ENCODE assay signal across 21 cellular contexts in the genomic region with DNA sequence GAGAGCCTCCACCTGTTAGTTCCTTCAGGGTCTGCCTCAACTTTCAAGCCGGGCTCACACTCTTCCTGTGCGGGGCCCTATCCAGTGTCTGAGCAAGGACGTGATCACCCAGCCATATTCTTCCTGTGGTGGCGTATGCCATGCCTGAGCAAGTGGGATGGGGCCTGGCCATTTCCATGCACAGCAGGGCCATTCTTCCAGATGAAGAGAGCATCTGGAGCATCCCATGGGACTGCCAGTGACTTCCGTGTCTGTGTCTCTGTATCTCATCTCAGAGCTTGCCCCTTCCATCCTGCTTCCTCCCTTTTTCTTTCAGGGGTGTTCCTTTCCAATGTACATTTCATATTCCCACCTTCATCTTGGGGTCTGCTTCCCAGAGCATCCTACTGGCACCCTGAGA. TPM values are rescaled to one million over a fixed set of nuclear protein-coding genes. Genes with fewer than 3 reads are reported as not detected.
DNase-seq lines count a peak whose midpoint lies in the region; ATAC-seq and TF ChIP-seq lines count a peak whose summit lies in the region.
"Had no signal": no experiment of that assay in that cellular context is flagged by ENCODE, and none has a peak within 500 bp of the region (broad histone marks: within the 10 kb centered on the region; RNA-seq: fewer than 3 reads in every experiment).

No MANE protein-coding gene starts in this region.

- no peak overlapping the region for H3K9ac ChIP-seq in IMR-90 (ENCODE audit: low read depth, low read length)

- H3K4me2 ChIP-seq in IMR-90 (ENCODE audit: low read depth, low read length), result no peak overlapping the region
- H3K4me2 ChIP-seq in osteoblast (ENCODE audit: insufficient read depth, low read length), result no peak overlapping the region

- no peak overlapping the region for H2BK20ac ChIP-seq in IMR-90 (ENCODE audit: low read depth, low read length)

- dilution Hi-C loops in IMR-90 (cut with HindIII; ENCODE audit: low sequenced_read_pairs, unreplicated experiment), result no loop called here

- H3K27ac ChIP-seq in IMR-90 (ENCODE audit: insufficient read depth, low read length) (no peak overlapping the region), osteoblast (ENCODE audit: low read depth, low read length) (no peak overlapping the region)

- H2AK9ac ChIP-seq in IMR-90 (replicated peaks; ENCODE audit: low read depth, low read length, poor library complexity), result peak overlapping the region; percentile 47

- H2BK5ac ChIP-seq in IMR-90 (ENCODE audit: low read depth, low read length, poor library complexity, severe bottlenecking), result no peak overlapping the region

- H3K27me3 Mint-ChIP-seq in glutamatergic neuron (ENCODE audit: unreplicated experiment), result peaks cover 6% of the 10 kb centered on the region
- H3K27me3 Mint-ChIP-seq in stimulated activated memory B cell treated with anti-CD40 and anti-IgM and Interleukin-4, amounts not matched to agents 10 μg/mL and 1 μg/mL and 100 μg/mL, for 72 hours, result no peaks in the 10 kb centered on the region
- peaks cover 6% of the 10 kb centered on the region for H3K27me3 Mint-ChIP-seq in type B pancreatic cell

- POLR2A ChIA-PET in IMR-90 (lab: Charles Lee; ENCODE audit: unreplicated experiment), result no interaction called here

- H3K9me1 ChIP-seq in IMR-90 (ENCODE audit: insufficient read depth, low read length), result peaks cover 3% of the 10 kb centered on the region

- H2BK120ac ChIP-seq in IMR-90 (ENCODE audit: low read depth, low read length), result peak overlapping the region; percentile 6

- TF ChIP-seq RAD21 in IMR-90 (IDR thresholded peaks at IDR 0.05; ENCODE audit: low read length), result no peak

- no peak overlapping the region for H3K4me3 ChIP-seq in BE2C (ENCODE audit: low read depth, low read length)
- no peak overlapping the region for H3K4me3 ChIP-seq in IMR-90 (ENCODE audit: insufficient read depth, low read depth, low read length)
- no peak overlapping the region for H3K4me3 ChIP-seq in osteoblast (ENCODE audit: insufficient read depth, low read length)

- H3K4me1 Mint-ChIP-seq in glutamatergic neuron (ENCODE audit: low read depth, unreplicated experiment) (peaks cover 37% of the 10 kb centered on the region), type B pancreatic cell (ENCODE audit: unreplicated experiment) (peaks cover 8% of the 10 kb centered on the region)
- no peaks in the 10 kb centered on the region for H3K4me1 Mint-ChIP-seq in stimulated activated memory B cell treated with anti-CD40 and anti-IgM and Interleukin-4, amounts not matched to agents 10 μg/mL and 1 μg/mL and 100 μg/mL, for 72 hours
- H3K4me1 Mint-ChIP-seq: CD14-positive monocyte had no signal

- no peaks in the 10 kb centered on the region for H4K20me1 ChIP-seq in IMR-90 (ENCODE audit: insufficient read depth, low read length)
- H4K20me1 ChIP-seq in osteoblast (ENCODE audit: insufficient read depth, low read length), result no peaks in the 10 kb centered on the region

- no peak overlapping the region for H3K23ac ChIP-seq in IMR-90 (ENCODE audit: low read depth, low read length)

- no peaks in the 10 kb centered on the region for H3K36me3 Mint-ChIP-seq in glutamatergic neuron (ENCODE audit: unreplicated experiment)
- no peaks in the 10 kb centered on the region for H3K36me3 Mint-ChIP-seq in stimulated activated memory B cell treated with anti-CD40 and anti-IgM and Interleukin-4, amounts not matched to agents 10 μg/mL and 1 μg/mL and 100 μg/mL, for 72 hours
- no peaks in the 10 kb centered on the region for H3K36me3 Mint-ChIP-seq in type B pancreatic cell
- H3K36me3 Mint-ChIP-seq: CD14-positive monocyte; CD8-positive, alpha-beta memory T cell had no signal

- H3K4me3 Mint-ChIP-seq in glutamatergic neuron (ENCODE audit: unreplicated experiment) (peak overlapping the region; percentile 58), type B pancreatic cell (no peak overlapping the region)
- no peak overlapping the region for H3K4me3 Mint-ChIP-seq in stimulated activated memory B cell treated with anti-CD40 and anti-IgM and Interleukin-4, amounts not matched to agents 10 μg/mL and 1 μg/mL and 100 μg/mL, for 72 hours
- H3K4me3 Mint-ChIP-seq: CD14-positive monocyte had no signal

- no peaks in the 10 kb centered on the region for H3K36me3 ChIP-seq in BE2C
- no peaks in the 10 kb centered on the region for H3K36me3 ChIP-seq in IMR-90 (ENCODE audit: control insufficient read depth, insufficient read depth, low read length)
- H3K36me3 ChIP-seq in osteoblast (ENCODE audit: insufficient read depth, low read length), result no peaks in the 10 kb centered on the region

- TF ChIP-seq CTCF in BE2C (IDR thresholded peaks at IDR 0.05; ENCODE audit: low read depth, low read length) (0 out of 2 replicates have a peak, but pooled peaks have one; percentile 1), IMR-90 (conservative IDR thresholded peaks at IDR 0.05; ENCODE audit: low read depth, low read length) (no peak), glutamatergic neuron (IDR thresholded peaks at IDR 0.05; ENCODE audit: partially characterized antibody, unreplicated experiment) (no peak), osteoblast (IDR thresholded peaks at IDR 0.05; ENCODE audit: extremely low read depth, low read depth, low read length) (no peak), type B pancreatic cell (conservative IDR thresholded peaks at IDR 0.05) (no peak)

- ATAC-seq in IMR-90 (ENCODE audit: low read depth), result no peak
- ATAC-seq in stimulated activated memory B cell treated with anti-CD40 and anti-IgM and Interleukin-4, amounts not matched to agents 10 μg/mL and 1 μg/mL and 100 μg/mL, for 72 hours, result no peak
- ATAC-seq: PC-3 had no signal

- no TSS peak for BruUV-seq in IMR-90 (replicated peaks; lab: Mats Ljungman, UMichigan)

- H3K79me1 ChIP-seq in IMR-90 (ENCODE audit: low read depth in 1 of 2, low read length in 2 of 2), result no peaks in the 10 kb centered on the region

- H3K4ac ChIP-seq in IMR-90 (ENCODE audit: low read depth, low read length), result no peak overlapping the region

- H3K9me3 Mint-ChIP-seq in glutamatergic neuron (ENCODE audit: unreplicated experiment) (peaks cover 7% of the 10 kb centered on the region), type B pancreatic cell (no peaks in the 10 kb centered on the region)
- peaks cover 2% of the 10 kb centered on the region for H3K9me3 Mint-ChIP-seq in stimulated activated memory B cell treated with anti-CD40 and anti-IgM and Interleukin-4, amounts not matched to agents 10 μg/mL and 1 μg/mL and 100 μg/mL, for 72 hours
- H3K9me3 Mint-ChIP-seq: CD8-positive, alpha-beta memory T cell had no signal

- peak overlapping the region; percentile 62 for H2AK5ac ChIP-seq in IMR-90 (ENCODE audit: low read depth, low read length)

- CTCF ChIA-PET in IMR-90 (lab: Yijun Ruan, JAX), result no interaction called here

- no peaks in the 10 kb centered on the region for H3K9me3 ChIP-seq in BE2C
- no peaks in the 10 kb centered on the region for H3K9me3 ChIP-seq in IMR-90 (ENCODE audit: control insufficient read depth, insufficient read depth, low read length)
- H3K9me3 ChIP-seq in osteoblast (ENCODE audit: low read depth, low read length), result no peaks in the 10 kb centered on the region

- intact Hi-C loops in IMR-90 (cut with micrococcal nuclease), result no loop called here

- no peak overlapping the region for H3K18ac ChIP-seq in IMR-90 (ENCODE audit: low read depth, low read length)

- H3K27me3 ChIP-seq in BE2C (no peaks in the 10 kb centered on the region), IMR-90 (ENCODE audit: control insufficient read depth, insufficient read depth, low read length) (no peaks in the 10 kb centered on the region), osteoblast (ENCODE audit: insufficient read depth, low read length) (no peaks in the 10 kb centered on the region)

- H2BK15ac ChIP-seq in IMR-90 (ENCODE audit: low read depth, low read length), result 0 out of 3 replicates have a peak overlapping the region, but pooled peaks have one; percentile 54

- in situ Hi-C loops in IMR-90 (cut with MboI; ENCODE audit: low sequenced_read_pairs), result loop anchor here (25.0 kb wide), 1 partner anchor 980 kb away; no protein-coding TSS in a partner anchor

- no peak overlapping the region for H4K8ac ChIP-seq in IMR-90 (ENCODE audit: low read depth in 2 of 2, low read length in 2 of 2)

- TF ChIP-seq POLR2A in IMR-90 (IDR thresholded peaks at IDR 0.05; ENCODE audit: low read depth, low read length), result no peak

- no peaks in the 10 kb centered on the region for H3K79me2 ChIP-seq in osteoblast (ENCODE audit: insufficient read depth, low read length)

- WGBS in IMR-90 (ENCODE audit: extremely low coverage in 2 of 2, insufficient read length in 1 of 2), 2 experiments, result 96% methylated on average over 5 of the region's 5 CpGs; no CpG with 5 or more reads in 1 of the 2 experiments

- DNase-seq in BE2C, result peak; percentile 81
- no peak for DNase-seq in IMR-90
- DNase-seq in glutamatergic neuron, result peak; percentile 53
- no peak for DNase-seq in osteoblast (ENCODE audit: insufficient read length, low spot score, missing footprints)
- no peak for DNase-seq in type B pancreatic cell (ENCODE audit: extremely low spot score, unreplicated experiment)
- no peak for DNase-seq in activated CD4-positive, alpha-beta T cell treated with anti-CD3 and anti-CD28 coated beads for 4 hours
- DNase-seq: AML-193; CD8-positive, alpha-beta memory T cell; DMS153; DND-41; Karpas-422; NCI-H1092 treated with DMSO at 0.1 percent for 48 hours; NCI-H1436; NCI-H187; NCI-H2081 treated with DMSO at 0.1 percent for 48 hours; NCI-H774; NK-92 treated with Interleukin-12 subunit alpha and Interleukin-12 subunit beta, amount 100 ng/mL, for 24 hours; PC-3 had no signal

- H2AFZ ChIP-seq in IMR-90 (replicated peaks; ENCODE audit: low read length, poor library complexity), result peak overlapping the region; percentile 5
- H2AFZ ChIP-seq in osteoblast (ENCODE audit: low read length), result peak overlapping the region; percentile 1

- H3K56ac ChIP-seq in IMR-90 (ENCODE audit: extremely low read depth, insufficient read depth, low read length), result no peak overlapping the region

- no peak overlapping the region; the same call in 1 of the 2 replicates for H3K14ac ChIP-seq in IMR-90 (replicated peaks; ENCODE audit: low read depth, low read length)

- peaks cover 25% of the 10 kb centered on the region for H3K4me1 ChIP-seq in BE2C
- H3K4me1 ChIP-seq in IMR-90 (ENCODE audit: control insufficient read depth, insufficient read depth, low read length), result peaks cover 7% of the 10 kb centered on the region
- H3K4me1 ChIP-seq in osteoblast (ENCODE audit: insufficient read depth, low read length), result peaks cover 24% of the 10 kb centered on the region

- no peak overlapping the region for H4K5ac ChIP-seq in IMR-90 (ENCODE audit: low read depth, low read length)

- peak overlapping the region; percentile 95 for H3K27ac Mint-ChIP-seq in glutamatergic neuron (ENCODE audit: unreplicated experiment)
- H3K27ac Mint-ChIP-seq in stimulated activated memory B cell treated with anti-CD40 and anti-IgM and Interleukin-4, amounts not matched to agents 10 μg/mL and 1 μg/mL and 100 μg/mL, for 72 hours, result no peak overlapping the region
- no peak overlapping the region for H3K27ac Mint-ChIP-seq in type B pancreatic cell
- H3K27ac Mint-ChIP-seq: CD8-positive, alpha-beta memory T cell had no signal

- no peak overlapping the region; the same call in 1 of the 2 replicates for H4K91ac ChIP-seq in IMR-90 (ENCODE audit: insufficient read depth, low read depth, low read length)

RNA-seq across cellular contexts. Expression of gene SCG2, which starts 20.2 kb away (rescaled TPM):
- 592 TPM for polyA plus RNA-seq in BE2C (2012; ENCODE audit: insufficient read depth, insufficient read length, low read depth)
- total RNA-seq in IMR-90 (2012; rRNA removed), result 0.36 and 0.56 TPM in 2 replicates
- 0.26 and 0.46 TPM in 2 replicates for polyA plus RNA-seq in IMR-90 (2012; rRNA removed)
- polyA plus RNA-seq in IMR-90 (2012; cell fraction: cytosol; rRNA removed), result 0.13 and 0.14 TPM in 2 replicates
- 0.08 and 1.2 TPM in 2 replicates for polyA plus RNA-seq in IMR-90 (2012; cell fraction: nucleus; rRNA removed; ENCODE audit: low replicate concordance)
- total RNA-seq in glutamatergic neuron (ENCODE audit: unreplicated experiment), result 38.7 TPM
- total RNA-seq in osteoblast, result 2.2 and 2.4 TPM in 2 replicates
- total RNA-seq in type B pancreatic cell (ENCODE audit: low replicate concordance), result 75.1 and 347 TPM in 2 replicates
- total RNA-seq: CD8-positive, alpha-beta memory T cell; HT-29 had no signal
- polyA plus RNA-seq: CD14-positive monocyte; CD8-positive, alpha-beta memory T cell had no signal

Comparison
In these comparisons a context has a peak if more than half of its experiments do, and no peak if none do; other contexts are left out.
1. DNase-seq: peak in BE2C (single experiment) and glutamatergic neuron (single experiment); none in IMR-90 (single experiment), osteoblast (single experiment), type B pancreatic cell (single experiment) and activated CD4-positive, alpha-beta T cell treated with anti-CD3 and anti-CD28 coated beads for 4 hours (0 of 2).
2. RNA of gene SCG2, which starts 20.2 kb away (total RNA-seq): 75.1 to 347 TPM in type B pancreatic cell and 38.7 TPM in glutamatergic neuron (single experiment); 2.2 to 2.4 TPM in osteoblast and 0.36 to 0.56 TPM in IMR-90; every median in the first group is over 10 times any median in the second.